9 cellular contexts compared by ENCODE assay signal in genomic region chr1:70966018-70966638, GRCh38.
DNase-seq lines count a peak whose midpoint lies in the region; ATAC-seq and TF ChIP-seq lines count a peak whose summit lies in the region.
"Had no signal": no experiment of that assay in that cellular context is flagged by ENCODE, and none has a peak within 500 bp of the region (broad histone marks: within the 10 kb centered on the region; RNA-seq: fewer than 3 reads in every experiment).

No MANE protein-coding gene starts in this region.

- no peaks in the 10 kb centered on the region for H3K4me1 ChIP-seq in spleen
- H3K4me1 ChIP-seq: SJSA1 had no signal

- 50 to 69% (median 54%) methylated on average over 2 of the region's 2 CpGs for WGBS in spleen, 5 donors

- H3K36me3 ChIP-seq in spleen, result no peaks in the 10 kb centered on the region
- H3K36me3 ChIP-seq: SJSA1 had no signal

- intact Hi-C loops in spleen (cut with DNase I; ENCODE audit: low total_unique reads), result no loop called here

- no peak overlapping the region for H3K27ac ChIP-seq in spleen
- H3K27ac ChIP-seq: SJSA1 had no signal

- H3K4me3 ChIP-seq in AG09309 (ENCODE audit: control insufficient read depth, low read depth, low read length), result no peak overlapping the region
- H3K4me3 ChIP-seq in choroid plexus epithelial cell (ENCODE audit: low read depth, low read length), result no peak overlapping the region
- no peak overlapping the region for H3K4me3 ChIP-seq in spleen
- H3K4me3 ChIP-seq: SJSA1 had no signal

- no peaks in the 10 kb centered on the region for H3K27me3 ChIP-seq in spleen (replicated peaks in 1 of 7)

- DNase-seq in AG09309 (ENCODE audit: low read depth) (no peak), HT-29 (ENCODE audit: low spot score) (peak; percentile 36), choroid plexus epithelial cell (ENCODE audit: low read depth) (peak; percentile 18), NCI-H1048 (lab: John Stamatoyannopoulos, UW) (no peak), spleen (no peak), NCI-H524 treated with DMSO at 0.1 percent for 48 hours (lab: John Stamatoyannopoulos, UW) (no peak), ecto neural progenitor cell (ENCODE audit: low spot score) (no peak)

- no peak for TF ChIP-seq POLR2A in spleen (IDR thresholded peaks at IDR 0.05)

- no peaks in the 10 kb centered on the region for H3K9me3 ChIP-seq in spleen
- H3K9me3 ChIP-seq: SJSA1 had no signal

- ATAC-seq in GM18861 (IDR thresholded peaks at IDR 0.05; ENCODE audit: unreplicated experiment), result peak; percentile 87

- peak; percentile 30 for TF ChIP-seq CTCF in AG09309 (IDR thresholded peaks at IDR 0.05; ENCODE audit: control insufficient read depth, insufficient read depth, low read depth, low read length, missing control alignments)
- TF ChIP-seq CTCF in choroid plexus epithelial cell (conservative IDR thresholded peaks at IDR 0.05; ENCODE audit: low read depth, low read length), result peak; percentile 33
- peak in 5 of 11 experiments; percentile 20 to 42 (median 34) for TF ChIP-seq CTCF in spleen (IDR thresholded peaks at IDR 0.05 in 8 of 11, conservative IDR thresholded peaks at IDR 0.05 in 3 of 11)

Comparison
In these comparisons a context has a peak if more than half of its experiments do, and no peak if none do; other contexts are left out.
1. DNase-seq: peak in HT-29 (single experiment) and choroid plexus epithelial cell (single experiment); none in AG09309 (single experiment), NCI-H1048 (single experiment), spleen (single experiment), NCI-H524 treated with DMSO at 0.1 percent for 48 hours (single experiment) and ecto neural progenitor cell (single experiment).